ENCODE assay signal across 8 cellular contexts in genomic region chr9:107548298-107549142, GRCh38. TPM values are rescaled to one million over a fixed set of nuclear protein-coding genes. Genes with fewer than 3 reads are reported as not detected.
DNase-seq lines count a peak whose midpoint lies in the region; ATAC-seq and TF ChIP-seq lines count a peak whose summit lies in the region.

No MANE protein-coding gene starts in this region.

- TF ChIP-seq CTCF in RWPE1 (conservative IDR thresholded peaks at IDR 0.05; ENCODE audit: low read depth) = no peak
- no peak for TF ChIP-seq CTCF in fibroblast of the aortic adventitia (IDR thresholded peaks at IDR 0.05; ENCODE audit: insufficient read depth, low read length)

- DNase-seq in GM04504 (ENCODE audit: low read depth) (peak; percentile 84), RWPE1 (ENCODE audit: low spot score) (peak; percentile 93), fibroblast of the aortic adventitia (ENCODE audit: low read depth) (peak; percentile 99), skeletal muscle cell (ENCODE audit: low read depth) (peak; percentile 91), NCI-H524 (lab: John Stamatoyannopoulos, UW) (no peak), NCI-H446 (lab: John Stamatoyannopoulos, UW) (no peak)
- no peak for DNase-seq in activated CD4-positive, alpha-beta T cell treated with anti-CD3 and anti-CD28 coated beads, Interleukin-2, amount 50 U/mL, for 4 hours

- H3K4me3 ChIP-seq in fibroblast of the aortic adventitia (ENCODE audit: low read depth, low read length) (peak overlapping the region; percentile 23), skeletal muscle cell (ENCODE audit: low read depth, low read length) (no peak overlapping the region)

- CTCF ChIA-PET in RWPE1 (lab: Yijun Ruan, JAX) = no interaction called here

- POLR2A ChIA-PET in RWPE1 (lab: Yijun Ruan, JAX; ENCODE audit: low non-redundant PET) = no interaction called here

- H3K27ac ChIP-seq in RWPE1 = peak overlapping the region; percentile 79

- no peak for ATAC-seq in HG02571 (IDR thresholded peaks at IDR 0.05; ENCODE audit: unreplicated experiment)

RNA-seq across cellular contexts. Expression of gene KLF4, which starts 59.0 kb away (rescaled TPM):
- 16.8 and 43.9 TPM in 2 replicates for total RNA-seq in fibroblast of the aortic adventitia (ENCODE audit: low replicate concordance)

Comparison
In these comparisons a context has a peak if more than half of its experiments do, and no peak if none do; other contexts are left out.
1. DNase-seq: peak in GM04504 (single experiment), RWPE1 (single experiment), fibroblast of the aortic adventitia (single experiment) and skeletal muscle cell (single experiment); none in NCI-H524 (0 of 2), activated CD4-positive, alpha-beta T cell treated with anti-CD3 and anti-CD28 coated beads, Interleukin-2, amount 50 U/mL, for 4 hours (0 of 2) and NCI-H446 (0 of 2).